ENCODE assay signal across 1 cellular context in genomic region chr22:25759825-25760231, GRCh38.
TF ChIP-seq lines count a peak whose summit lies in the region.

No MANE protein-coding gene starts in this region.

TF ChIP-seq in K562, 482 proteins besides CTCF, POLR2A, EP300 and RAD21 (continued from another document):
- TF ChIP-seq NFE2 (IDR thresholded peaks at IDR 0.05; ENCODE audit: low read depth), result peak; percentile 49; the same call in 1 of the 2 replicates
- TF ChIP-seq CBX1 (IDR thresholded peaks at IDR 0.05; ENCODE audit: low read depth), result no peak
- TF ChIP-seq KLF16 (IDR thresholded peaks at IDR 0.05), result peak; percentile 35; the same call in 1 of the 2 replicates
- TF ChIP-seq ZSCAN29 (IDR thresholded peaks at IDR 0.05), result no peak
- peak; percentile 71; the same call in 1 of the 2 replicates for TF ChIP-seq SMARCA4 (IDR thresholded peaks at IDR 0.05)
- peak; percentile 57 for TF ChIP-seq STAT5A (IDR thresholded peaks at IDR 0.05; ENCODE audit: borderline replicate concordance, low read length)
- 0 out of 2 replicates have a peak, but pooled peaks have one; percentile 27 for TF ChIP-seq ZNF766 (CRISPR knock-in tag; conservative IDR thresholded peaks at IDR 0.05)
- TF ChIP-seq JUN (IDR thresholded peaks at IDR 0.05; ENCODE audit: borderline replicate concordance, low read depth, low read length), result peak; percentile 80
- no peak for TF ChIP-seq JUN (CRISPR knock-in tag; IDR thresholded peaks at IDR 0.05; ENCODE audit: borderline replicate concordance)
- TF ChIP-seq ETV1 (tag; conservative IDR thresholded peaks at IDR 0.05; ENCODE audit: low read depth), result 0 out of 2 replicates have a peak, but pooled peaks have one; percentile 23
- no peak for TF ChIP-seq NR2C2 (CRISPR knock-in tag; IDR thresholded peaks at IDR 0.05)
- peak; percentile 81 for TF ChIP-seq NR2C2 (tag; IDR thresholded peaks at IDR 0.05)
- TF ChIP-seq ZNF318 (IDR thresholded peaks at IDR 0.05; ENCODE audit: borderline replicate concordance in 1 of 2, low read depth in 1 of 2), result peak in 1 of 2 experiments; percentile 84; a peak in 2 of 4 replicates
- TF ChIP-seq CBFA2T2 (conservative IDR thresholded peaks at IDR 0.05), result peak; percentile 23; the same call in 1 of the 2 replicates
- TF ChIP-seq ZNF740 (CRISPR knock-in tag; IDR thresholded peaks at IDR 0.05), result no peak
- TF ChIP-seq ZNF740 (tag; IDR thresholded peaks at IDR 0.05), result no peak
- no peak for TF ChIP-seq POLR3A (IDR thresholded peaks at IDR 0.05; ENCODE audit: borderline replicate concordance, extremely low read depth, insufficient read depth, insufficient read length)
- no peak for TF ChIP-seq ZNF445 (CRISPR knock-in tag; IDR thresholded peaks at IDR 0.05; ENCODE audit: low read depth)
- peak; percentile 66 for TF ChIP-seq HMBOX1 (IDR thresholded peaks at IDR 0.05)
- no peak for TF ChIP-seq ZNF57 (CRISPR knock-in tag; IDR thresholded peaks at IDR 0.05)
- peak; percentile 75 for TF ChIP-seq FOSL1 (tag; conservative IDR thresholded peaks at IDR 0.05)
- TF ChIP-seq THRA (IDR thresholded peaks at IDR 0.05), result no peak
- TF ChIP-seq LEF1 (IDR thresholded peaks at IDR 0.05), result peak; percentile 51; the same call in 1 of the 2 replicates
- no peak for TF ChIP-seq ZNF133 (CRISPR knock-in tag; IDR thresholded peaks at IDR 0.05)
- peak; percentile 50; the same call in 1 of the 2 replicates for TF ChIP-seq EGR1 (conservative IDR thresholded peaks at IDR 0.05)
- TF ChIP-seq HDAC1 (IDR thresholded peaks at IDR 0.05), result peak in 1 of 2 experiments; percentile 59; a peak in 1 of 4 replicates
- 0 out of 2 replicates have a peak, but pooled peaks have one; percentile 6 for TF ChIP-seq CREM (IDR thresholded peaks at IDR 0.05; ENCODE audit: low read depth)
- TF ChIP-seq CXXC5 (CRISPR knock-in tag; IDR thresholded peaks at IDR 0.05), result peak; percentile 67
- TF ChIP-seq NBN (IDR thresholded peaks at IDR 0.05; ENCODE audit: low read depth), result 0 out of 2 replicates have a peak, but pooled peaks have one; percentile 28
- TF ChIP-seq CEBPG (CRISPR knock-in tag; IDR thresholded peaks at IDR 0.05), result peak; percentile 67; the same call in 1 of the 2 replicates
- peak; percentile 53 to 95; a peak in 3 of 4 replicates for TF ChIP-seq CEBPG (tag; conservative IDR thresholded peaks at IDR 0.05 in 1 of 2, IDR thresholded peaks at IDR 0.05 in 1 of 2)
